ENCODE assay signal across 13 cellular contexts in the genomic region with DNA sequence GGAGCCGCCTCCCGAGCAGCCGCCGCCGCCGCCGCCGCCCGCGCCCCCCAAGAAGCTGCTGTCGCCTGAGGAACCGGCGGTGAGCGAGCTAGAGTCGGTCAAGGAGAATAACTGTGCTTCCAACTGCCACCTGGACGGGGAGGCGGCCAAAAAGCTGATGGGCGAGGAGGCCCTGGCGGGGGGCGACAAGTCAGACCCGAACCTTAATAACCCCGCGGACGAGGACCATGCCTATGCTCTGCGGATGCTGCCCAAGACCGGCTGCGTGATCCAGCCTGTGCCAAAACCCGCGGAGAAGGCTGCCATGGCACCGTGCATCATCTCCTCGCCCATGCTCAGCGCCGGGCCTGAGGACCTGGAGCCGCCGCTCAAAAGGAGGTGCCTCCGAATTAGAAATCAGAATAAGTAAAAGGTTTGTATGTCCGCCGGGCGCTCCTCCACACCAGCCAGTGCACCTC.
DNase-seq lines count a peak whose midpoint lies in the region; ATAC-seq and TF ChIP-seq lines count a peak whose summit lies in the region.
"Had no signal": no experiment of that assay in that cellular context is flagged by ENCODE, and none has a peak within 500 bp of the region (broad histone marks: within the 10 kb centered on the region; RNA-seq: fewer than 3 reads in every experiment).

No MANE protein-coding gene starts in this region.

- DNase-seq in left ventricle myocardium inferior (no peak), Right ventricle myocardium superior (no peak), immature natural killer cell (no peak), thoracic aorta (ENCODE audit: low spot score) (no peak), kidney tubule cell (ENCODE audit: low spot score) (no peak), chondrocyte (ENCODE audit: low spot score) (no peak), SJCRH30 (no peak)
- DNase-seq: activated CD4-positive, CD25-positive, alpha-beta regulatory T cell; aorta; NCI-H748 treated with DMSO at 0.1 percent for 48 hours; Peyer's patch; transverse colon had no signal

- H3K4me1 ChIP-seq in left ventricle myocardium inferior, result peaks cover 1% of the 10 kb centered on the region
- H3K4me1 ChIP-seq in thoracic aorta (ENCODE audit: control insufficient read depth in 1 of 2, low read depth in 2 of 2), result peaks cover 0 to 8% of the 10 kb centered on the region in 2 donors
- H3K4me1 ChIP-seq in SJCRH30, result peaks cover 3% of the 10 kb centered on the region; the same call in 1 of the 2 replicates
- H3K4me1 ChIP-seq: transverse colon had no signal

- intact Hi-C loops in left ventricle myocardium inferior (cut with micrococcal nuclease) (no loop called here), Right ventricle myocardium superior (cut with DNase I) (no loop called here)

- H3K27ac Mint-ChIP-seq in activated T-helper 17 cell treated with anti-CD3 and anti-CD28 coated beads, Interleukin-2, amount 50 U/mL, for 72 hours, result no peak overlapping the region
- H3K27ac Mint-ChIP-seq in immature natural killer cell, result no peak overlapping the region
- no peak overlapping the region for H3K27ac Mint-ChIP-seq in chondrocyte (ENCODE audit: unreplicated experiment)

- H3K27ac ChIP-seq in left ventricle myocardium inferior (replicated peaks), result no peak overlapping the region
- H3K27ac ChIP-seq in thoracic aorta, result no peak overlapping the region
- no peak overlapping the region for H3K27ac ChIP-seq in SJCRH30
- H3K27ac ChIP-seq: Peyer's patch, transverse colon had no signal

- ATAC-seq in Right ventricle myocardium superior (ENCODE audit: poor library complexity) (no peak), thoracic aorta (ENCODE audit: insufficient number of reproducible peaks, low FRiP score, low read depth) (no peak)
- no peak for ATAC-seq in activated T-helper 17 cell treated with anti-CD3 and anti-CD28 coated beads, Interleukin-2, amount 50 U/mL, for 72 hours (replicated peaks)

- H3K4me3 ChIP-seq in left ventricle myocardium inferior (peak overlapping the region; percentile 55), thoracic aorta (peak overlapping the region; percentile 37), SJCRH30 (no peak overlapping the region)

- no peaks in the 10 kb centered on the region for H3K4me1 Mint-ChIP-seq in activated T-helper 17 cell treated with anti-CD3 and anti-CD28 coated beads, Interleukin-2, amount 50 U/mL, for 72 hours
- H3K4me1 Mint-ChIP-seq in immature natural killer cell (peaks cover 6 to 11% of the 10 kb centered on the region in 2 donors), chondrocyte (ENCODE audit: low read depth) (no peaks in the 10 kb centered on the region)

- H3K36me3 ChIP-seq in left ventricle myocardium inferior, result peaks cover 5% of the 10 kb centered on the region
- H3K36me3 ChIP-seq in thoracic aorta, result no peaks in the 10 kb centered on the region
- peaks cover 13% of the 10 kb centered on the region for H3K36me3 ChIP-seq in SJCRH30
- H3K36me3 ChIP-seq: Peyer's patch, transverse colon had no signal

- H3K27me3 ChIP-seq in left ventricle myocardium inferior (ENCODE audit: low read depth) (no peaks in the 10 kb centered on the region), thoracic aorta (replicated peaks; ENCODE audit: insufficient read depth) (no peaks in the 10 kb centered on the region), SJCRH30 (no peaks in the 10 kb centered on the region)

- H3K9me3 Mint-ChIP-seq in activated T-helper 17 cell treated with anti-CD3 and anti-CD28 coated beads, Interleukin-2, amount 50 U/mL, for 72 hours, result no peaks in the 10 kb centered on the region
- H3K9me3 Mint-ChIP-seq in immature natural killer cell, result peaks cover 0 to 2% (median 0%) of the 10 kb centered on the region in 6 donors
- H3K9me3 Mint-ChIP-seq in chondrocyte (ENCODE audit: low read depth), result no peaks in the 10 kb centered on the region

- TF ChIP-seq CTCF in left ventricle myocardium inferior (IDR thresholded peaks at IDR 0.05; ENCODE audit: borderline replicate concordance) (no peak), thoracic aorta (IDR thresholded peaks at IDR 0.05) (no peak), chondrocyte (IDR thresholded peaks at IDR 0.05) (no peak)

- H3K4me3 Mint-ChIP-seq in activated T-helper 17 cell treated with anti-CD3 and anti-CD28 coated beads, Interleukin-2, amount 50 U/mL, for 72 hours, result peak overlapping the region; percentile 38
- peak overlapping the region in 4 of 5 donors; percentile 7 to 53 (median 42) for H3K4me3 Mint-ChIP-seq in immature natural killer cell
- H3K4me3 Mint-ChIP-seq in chondrocyte (ENCODE audit: unreplicated experiment), result no peak overlapping the region

- peaks cover 59% of the 10 kb centered on the region for H3K27me3 Mint-ChIP-seq in activated T-helper 17 cell treated with anti-CD3 and anti-CD28 coated beads, Interleukin-2, amount 50 U/mL, for 72 hours
- H3K27me3 Mint-ChIP-seq in immature natural killer cell (ENCODE audit: low read depth in 3 of 3), result peaks cover 6 to 35% (median 12%) of the 10 kb centered on the region in 3 donors
- H3K27me3 Mint-ChIP-seq in chondrocyte (ENCODE audit: low read depth), result no peaks in the 10 kb centered on the region

- no peaks in the 10 kb centered on the region for H3K36me3 Mint-ChIP-seq in activated T-helper 17 cell treated with anti-CD3 and anti-CD28 coated beads, Interleukin-2, amount 50 U/mL, for 72 hours (ENCODE audit: low read depth)
- H3K36me3 Mint-ChIP-seq in immature natural killer cell, result peaks cover 0 to 6% (median 0%) of the 10 kb centered on the region in 3 donors
- peaks cover 11% of the 10 kb centered on the region for H3K36me3 Mint-ChIP-seq in chondrocyte (ENCODE audit: low read depth)

- H3K9me3 ChIP-seq in left ventricle myocardium inferior (replicated peaks), result no peaks in the 10 kb centered on the region
- no peaks in the 10 kb centered on the region for H3K9me3 ChIP-seq in thoracic aorta
- H3K9me3 ChIP-seq in SJCRH30 (replicated peaks), result no peaks in the 10 kb centered on the region
- H3K9me3 ChIP-seq: Peyer's patch, transverse colon had no signal
